ENCODE assay signal across 8 cellular contexts in the genomic region with DNA sequence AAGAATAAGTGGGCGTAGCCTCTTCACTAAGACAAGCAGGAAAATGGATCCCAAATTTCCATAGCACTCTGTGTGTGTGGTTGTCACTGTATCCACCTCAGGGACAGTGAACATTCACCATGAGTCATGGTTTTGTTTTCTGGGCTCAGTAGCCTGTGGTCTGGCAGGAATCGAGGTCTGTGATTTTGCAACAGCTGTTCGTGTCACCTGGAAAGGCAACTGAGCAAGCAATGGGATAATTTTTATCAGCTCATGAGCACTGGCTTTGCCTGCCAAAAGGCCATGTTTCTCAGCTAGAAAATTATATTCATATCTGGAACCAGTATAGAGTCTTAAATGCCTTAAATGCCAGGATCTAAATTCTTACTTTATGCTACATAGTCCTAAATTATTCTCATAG.
DNase-seq lines count a peak whose midpoint lies in the region; ATAC-seq, FAIRE-seq and TF ChIP-seq lines count a peak whose summit lies in the region.

No MANE protein-coding gene starts in this region.

- TF ChIP-seq POLR2A in Peyer's patch (IDR thresholded peaks at IDR 0.05) = no peak

- no peak overlapping the region for H3K27ac Mint-ChIP-seq in natural killer cell

- H3K27ac ChIP-seq in SJCRH30 (peak overlapping the region; percentile 78), small intestine (ENCODE audit: low read depth in 1 of 2, low read length in 1 of 2) (no peak overlapping the region), Peyer's patch (peak overlapping the region in 1 of 4 donors; percentile 4)

- FAIRE-seq in small intestine (lab: Jason Lieb, UNC) = no peak

- H3K9me3 ChIP-seq in SJCRH30 (replicated peaks) = no peaks in the 10 kb centered on the region
- no peaks in the 10 kb centered on the region for H3K9me3 ChIP-seq in small intestine (ENCODE audit: control insufficient read depth, low read depth)
- no peaks in the 10 kb centered on the region for H3K9me3 ChIP-seq in Peyer's patch

- intact Hi-C loops in Right ventricle myocardium inferior (cut with DNase I) (loop anchor here (2.0 kb wide), 1 partner anchor 82 kb away; no protein-coding TSS in a partner anchor), natural killer cell (cut with micrococcal nuclease) (no loop called here)

- H3K36me3 ChIP-seq in SJCRH30 (no peaks in the 10 kb centered on the region), small intestine (ENCODE audit: control insufficient read depth in 2 of 2, insufficient read depth in 2 of 2, low read length in 2 of 2) (no peaks in the 10 kb centered on the region), Peyer's patch (no peaks in the 10 kb centered on the region)

- no peaks in the 10 kb centered on the region for H3K9me3 Mint-ChIP-seq in natural killer cell

- ATAC-seq in GM19463 (IDR thresholded peaks at IDR 0.05; ENCODE audit: unreplicated experiment) (peak; percentile 37), Right ventricle myocardium inferior (peak; percentile 93), natural killer cell (no peak), GM21737 (IDR thresholded peaks at IDR 0.05; ENCODE audit: unreplicated experiment) (no peak)

- H3K4me1 Mint-ChIP-seq in natural killer cell = no peaks in the 10 kb centered on the region

- H3K27me3 Mint-ChIP-seq in natural killer cell (ENCODE audit: low read depth in 2 of 2) = no peaks in the 10 kb centered on the region

- no peak overlapping the region for H3K4me3 Mint-ChIP-seq in natural killer cell

- WGBS in small intestine, 3 donors = 39 to 57% (median 45%) methylated on average over 3 of the region's 3 CpGs

- TF ChIP-seq CTCF in natural killer cell (IDR thresholded peaks at IDR 0.05) (no peak), Peyer's patch (IDR thresholded peaks at IDR 0.05) (no peak)

- H3K4me3 ChIP-seq in SJCRH30 (no peak overlapping the region), small intestine (ENCODE audit: low read depth in 1 of 2, low read length in 2 of 2) (no peak overlapping the region), Peyer's patch (no peak overlapping the region)

- H3K4me1 ChIP-seq in SJCRH30 (peaks cover 23% of the 10 kb centered on the region), small intestine (ENCODE audit: control insufficient read depth in 2 of 2, insufficient read depth in 1 of 2, low read depth in 1 of 2, low read length in 1 of 2) (no peaks in the 10 kb centered on the region), Peyer's patch (no peaks in the 10 kb centered on the region)

- no peaks in the 10 kb centered on the region for H3K27me3 ChIP-seq in SJCRH30
- H3K27me3 ChIP-seq in small intestine (ENCODE audit: control insufficient read depth in 2 of 2, insufficient read depth in 2 of 2, low read length in 2 of 2) = no peaks in the 10 kb centered on the region
- no peaks in the 10 kb centered on the region for H3K27me3 ChIP-seq in Peyer's patch

- DNase-seq in SJCRH30 (peak; percentile 88 to 95), Right ventricle myocardium inferior (ENCODE audit: missing footprints) (peak; percentile 65), small intestine (peak; percentile 5), natural killer cell (no peak), Peyer's patch (no peak), activated gamma-delta T cell treated with Interleukin-2 at 50 U/mL for 16 hours (no peak)

- no peaks in the 10 kb centered on the region for H3K36me3 Mint-ChIP-seq in natural killer cell

Comparison
In these comparisons a context has a peak if more than half of its experiments do, and no peak if none do; other contexts are left out.
1. ATAC-seq: peak in GM19463 (single experiment) and Right ventricle myocardium inferior (single experiment); none in natural killer cell (0 of 3) and GM21737 (single experiment).
2. DNase-seq: peak in SJCRH30 (2 of 2), Right ventricle myocardium inferior (single experiment) and small intestine (single experiment); none in natural killer cell (single experiment), Peyer's patch (0 of 3) and activated gamma-delta T cell treated with Interleukin-2 at 50 U/mL for 16 hours (single experiment).